ENCODE assay signal across 2 cellular contexts in genomic region chr11:118000067-118000849, GRCh38.
TF ChIP-seq lines count a peak whose summit lies in the region.

No MANE protein-coding gene starts in this region.

TF ChIP-seq in H1, 55 proteins besides CTCF, POLR2A, EP300 and RAD21 (continued from another document):
- TF ChIP-seq CHD1 (IDR thresholded peaks at IDR 0.05; ENCODE audit: low read depth, low read length) = no peak
- no peak for TF ChIP-seq HDAC6 (IDR thresholded peaks at IDR 0.05; ENCODE audit: low read depth, low read length)
- TF ChIP-seq KDM1A (IDR thresholded peaks at IDR 0.05; ENCODE audit: borderline replicate concordance, low read length) = no peak
- no peak for TF ChIP-seq TAF7 (optimal IDR thresholded peaks at IDR 0.05; ENCODE audit: borderline replicate concordance, low read depth, low read length)
- TF ChIP-seq KDM5A (IDR thresholded peaks at IDR 0.05; ENCODE audit: low read length) = no peak
- TF ChIP-seq HDAC2 (IDR thresholded peaks at IDR 0.05; ENCODE audit: borderline replicate concordance in 1 of 2, low read depth in 2 of 2, low read length in 2 of 2) = no peak
- no peak for TF ChIP-seq JUND (IDR thresholded peaks at IDR 0.05; ENCODE audit: low read length)
- no peak for TF ChIP-seq GTF2F1 (IDR thresholded peaks at IDR 0.05; ENCODE audit: borderline replicate concordance, low read depth, low read length)
- no peak for TF ChIP-seq NANOG (IDR thresholded peaks at IDR 0.05; ENCODE audit: insufficient read depth, low read depth, low read length, poor library complexity, severe bottlenecking)
- no peak for TF ChIP-seq SIN3A (conservative IDR thresholded peaks at IDR 0.05 in 1 of 2, IDR thresholded peaks at IDR 0.05 in 1 of 2; ENCODE audit: low read depth in 1 of 2, low read length in 2 of 2)
- TF ChIP-seq POU5F1 (IDR thresholded peaks at IDR 0.05; ENCODE audit: low read depth, low read length) = no peak
- no peak for TF ChIP-seq NRF1 (IDR thresholded peaks at IDR 0.05; ENCODE audit: low read depth, low read length)
- no peak for TF ChIP-seq ZNF274 (IDR thresholded peaks at IDR 0.05; ENCODE audit: borderline replicate concordance, extremely low read depth, low read length)

TF ChIP-seq in SK-N-SH treated with all-trans-retinoic acid at 6 μM for 48 hours, 23 proteins besides CTCF, POLR2A, EP300 and RAD21:
- no peak for TF ChIP-seq ZFP3 (CRISPR knock-in tag; IDR thresholded peaks at IDR 0.05)
- TF ChIP-seq GLIS3 (CRISPR knock-in tag; IDR thresholded peaks at IDR 0.05) = no peak
- no peak for TF ChIP-seq PPARA (CRISPR knock-in tag; IDR thresholded peaks at IDR 0.05; ENCODE audit: borderline replicate concordance)
- no peak for TF ChIP-seq PATZ1 (CRISPR knock-in tag; IDR thresholded peaks at IDR 0.05; ENCODE audit: borderline replicate concordance)
- no peak for TF ChIP-seq ZC3H10 (CRISPR knock-in tag; IDR thresholded peaks at IDR 0.05)
- TF ChIP-seq ISL1 (CRISPR knock-in tag; IDR thresholded peaks at IDR 0.05) = no peak
- TF ChIP-seq ZNF70 (CRISPR knock-in tag; IDR thresholded peaks at IDR 0.05) = no peak
TF ChIP-seq in SK-N-SH treated with all-trans-retinoic acid at 6 μM for 48 hours: peak in this region for 0.
